In genomic region chr7:79452032-79452494, GRCh38 we compare ENCODE assay signal across 8 cellular contexts. TPM values are rescaled to one million over a fixed set of nuclear protein-coding genes. Genes with fewer than 3 reads are reported as not detected.
DNase-seq lines count a peak whose midpoint lies in the region; ATAC-seq, FAIRE-seq and TF ChIP-seq lines count a peak whose summit lies in the region.

No MANE protein-coding gene starts in this region.

- no peak for FAIRE-seq in bronchial epithelial cell (lab: Jason Lieb, UNC)

- H3K4me3 ChIP-seq in bronchial epithelial cell (ENCODE audit: low read depth, low read length) (peak overlapping the region; percentile 71), iPS-18c (ENCODE audit: insufficient read depth, low read depth, low read length) (peak overlapping the region; percentile 72), rectal smooth muscle tissue (ENCODE audit: low read length) (peak overlapping the region; percentile 90)

- peak overlapping the region; percentile 96 for H3K27ac ChIP-seq in rectal smooth muscle tissue (ENCODE audit: low read depth, low read length)

- no peaks in the 10 kb centered on the region for H3K4me1 Mint-ChIP-seq in activated T-helper 17 cell treated with anti-CD3 and anti-CD28 coated beads, Interleukin-2, amount 50 U/mL, for 72 hours

- H3K27ac Mint-ChIP-seq in activated T-helper 17 cell treated with anti-CD3 and anti-CD28 coated beads, Interleukin-2, amount 50 U/mL, for 72 hours = no peak overlapping the region

- DNase-seq in GM03348 (ENCODE audit: low spot score) (peak; percentile 92), NCI-H524 treated with DMSO at 0.1 percent for 48 hours (lab: John Stamatoyannopoulos, UW) (peak; percentile 9), bronchial epithelial cell (ENCODE audit: low read depth) (peak; percentile 62)
- DNase-seq in stimulated activated CD4-positive, alpha-beta T cell treated with anti-CD3 and anti-CD28 coated beads, Interleukin-12 subunit alpha, Interleukin-12 subunit beta, amount 100 ng/mL, for 4 hours = no peak

- H3K4me3 Mint-ChIP-seq in activated T-helper 17 cell treated with anti-CD3 and anti-CD28 coated beads, Interleukin-2, amount 50 U/mL, for 72 hours = no peak overlapping the region

- H3K36me3 ChIP-seq in bronchial epithelial cell (ENCODE audit: control insufficient read depth, insufficient read depth, low read length) (no peaks in the 10 kb centered on the region), rectal smooth muscle tissue (ENCODE audit: control insufficient read depth, insufficient read depth, low read length) (no peaks in the 10 kb centered on the region)

- H3K27me3 ChIP-seq in bronchial epithelial cell (ENCODE audit: control insufficient read depth, insufficient read depth, low read length) = no peaks in the 10 kb centered on the region
- H3K27me3 ChIP-seq in rectal smooth muscle tissue (ENCODE audit: control insufficient read depth, insufficient read depth, low read length) = no peaks in the 10 kb centered on the region

- H3K36me3 Mint-ChIP-seq in activated T-helper 17 cell treated with anti-CD3 and anti-CD28 coated beads, Interleukin-2, amount 50 U/mL, for 72 hours (ENCODE audit: low read depth) = no peaks in the 10 kb centered on the region

- H3K4me1 ChIP-seq in rectal smooth muscle tissue (ENCODE audit: control insufficient read depth, insufficient read depth, low read length) = peaks cover 8% of the 10 kb centered on the region

- no peak for ATAC-seq in activated T-helper 17 cell treated with anti-CD3 and anti-CD28 coated beads, Interleukin-2, amount 50 U/mL, for 72 hours (replicated peaks)
- ATAC-seq in GM19455 (IDR thresholded peaks at IDR 0.05; ENCODE audit: unreplicated experiment) = no peak

- H3K9me3 Mint-ChIP-seq in activated T-helper 17 cell treated with anti-CD3 and anti-CD28 coated beads, Interleukin-2, amount 50 U/mL, for 72 hours = no peaks in the 10 kb centered on the region

- H3K9me3 ChIP-seq in iPS-18c (ENCODE audit: control insufficient read depth, insufficient read depth, low read length) = no peaks in the 10 kb centered on the region

- TF ChIP-seq CTCF in bronchial epithelial cell (IDR thresholded peaks at IDR 0.05; ENCODE audit: insufficient read depth, low read length, severe bottlenecking) = no peak

- H3K27me3 Mint-ChIP-seq in activated T-helper 17 cell treated with anti-CD3 and anti-CD28 coated beads, Interleukin-2, amount 50 U/mL, for 72 hours = peaks cover 23% of the 10 kb centered on the region

- peak overlapping the region; percentile 72 for H3K9ac ChIP-seq in rectal smooth muscle tissue (ENCODE audit: low read length)

RNA-seq across cellular contexts. Expression of gene MAGI2, which starts 1.4 kb away (rescaled TPM):
- 2.6 and 2.7 TPM in 2 replicates for total RNA-seq in bronchial epithelial cell
- total RNA-seq in activated T-helper 17 cell treated with anti-CD3 and anti-CD28 coated beads, Interleukin-2, amount 50 U/mL, for 72 hours = under 1 TPM; 0.05 to 0.09 TPM
